In the genomic region with DNA sequence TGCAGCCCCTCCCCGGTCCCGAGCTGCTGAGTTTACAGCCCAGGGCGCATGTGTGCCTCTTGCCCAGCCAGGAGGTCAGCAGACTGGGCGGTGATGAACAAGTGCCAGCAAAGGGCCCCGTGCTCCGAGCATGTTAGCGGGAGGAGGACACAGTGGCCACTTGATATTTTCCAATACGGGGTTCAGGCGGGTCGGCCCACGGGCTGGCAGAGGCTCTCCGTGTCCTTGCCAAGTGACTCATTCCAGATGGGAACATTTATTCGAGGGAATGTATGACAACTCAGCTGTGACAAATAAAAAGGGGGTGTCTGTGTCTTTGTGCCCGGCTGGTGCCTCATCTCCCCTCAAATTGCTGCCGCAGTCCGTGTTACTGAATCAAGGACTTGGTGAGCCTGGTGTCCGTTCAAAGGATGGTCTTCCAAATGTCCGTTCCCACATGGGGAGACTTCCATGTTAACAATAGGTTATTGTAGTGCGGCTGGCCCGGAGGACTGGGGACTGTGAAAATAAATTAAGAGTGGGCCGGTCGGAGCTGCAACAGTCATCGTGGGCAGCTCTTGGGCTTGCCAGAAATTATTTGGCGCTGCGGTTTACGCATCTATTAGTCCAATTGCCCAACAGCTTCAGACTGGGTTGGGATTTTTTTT, we compare ENCODE assay signal across 9 cellular contexts.
DNase-seq lines count a peak whose midpoint lies in the region; ATAC-seq and TF ChIP-seq lines count a peak whose summit lies in the region.
"Had no signal": no experiment of that assay in that cellular context is flagged by ENCODE, and none has a peak within 500 bp of the region (broad histone marks: within the 10 kb centered on the region; RNA-seq: fewer than 3 reads in every experiment).

No MANE protein-coding gene starts in this region.

- H3K27me3 ChIP-seq in BLaER1, result no peaks in the 10 kb centered on the region
- no peaks in the 10 kb centered on the region for H3K27me3 ChIP-seq in body of pancreas

- H3K4me1 ChIP-seq in BLaER1 (peaks cover 100% of the 10 kb centered on the region), body of pancreas (peaks cover 12% of the 10 kb centered on the region)

- peak; percentile 45 for ATAC-seq in body of pancreas
- ATAC-seq in left cardiac atrium, result peak; percentile 74 to 75
- no peak for ATAC-seq in GM21529 (IDR thresholded peaks at IDR 0.05; ENCODE audit: unreplicated experiment)

- H3K9ac ChIP-seq in BLaER1, result peak overlapping the region; percentile 41; the same call in 1 of the 2 replicates

- no peaks in the 10 kb centered on the region for H4K20me1 ChIP-seq in BLaER1

- peak overlapping the region; percentile 68 for H3K27ac ChIP-seq in BLaER1
- H3K27ac ChIP-seq in body of pancreas, result peak overlapping the region in 1 of 4 donors; percentile 28

- H3K36me3 ChIP-seq in BLaER1 (no peaks in the 10 kb centered on the region), body of pancreas (replicated peaks in 1 of 2; ENCODE audit: insufficient read depth in 1 of 2, low read depth in 2 of 2) (no peaks in the 10 kb centered on the region)

- intact Hi-C loops in body of pancreas (cut with DNase I) (no loop called here), left cardiac atrium (cut with DNase I) (no loop called here)

- H3K4me2 ChIP-seq in BLaER1, result peak overlapping the region; percentile 91

- DNase-seq in body of pancreas (peak; percentile 30 to 76 (median 49)), left cardiac atrium (peak; percentile 82), putamen (ENCODE audit: low spot score) (peak; percentile 94), DMS79 treated with DMSO at 0.1 percent for 48 hours (lab: John Stamatoyannopoulos, UW) (no peak), islet precursor cell (no peak), glomerular visceral epithelial cell (ENCODE audit: extremely low spot score) (no peak)
- DNase-seq: immature natural killer cell had no signal

- TF ChIP-seq POLR2A in body of pancreas (IDR thresholded peaks at IDR 0.05), result no peak

- H3K9me3 ChIP-seq in BLaER1 (no peaks in the 10 kb centered on the region), body of pancreas (no peaks in the 10 kb centered on the region)

- H3K4me3 ChIP-seq in BLaER1 (no peak overlapping the region), body of pancreas (no peak overlapping the region)

- no peak for TF ChIP-seq CTCF in body of pancreas (IDR thresholded peaks at IDR 0.05)

- WGBS in body of pancreas, 2 donors, result 51 to 65% methylated on average over 24 to 26 of the region's 26 CpGs

Comparison
In these comparisons a context has a peak if more than half of its experiments do, and no peak if none do; other contexts are left out.
1. DNase-seq: peak in body of pancreas (4 of 4), left cardiac atrium (single experiment) and putamen (single experiment); none in DMS79 treated with DMSO at 0.1 percent for 48 hours (single experiment), islet precursor cell (single experiment) and glomerular visceral epithelial cell (single experiment).